9 cellular contexts compared by ENCODE assay signal in the genomic region with DNA sequence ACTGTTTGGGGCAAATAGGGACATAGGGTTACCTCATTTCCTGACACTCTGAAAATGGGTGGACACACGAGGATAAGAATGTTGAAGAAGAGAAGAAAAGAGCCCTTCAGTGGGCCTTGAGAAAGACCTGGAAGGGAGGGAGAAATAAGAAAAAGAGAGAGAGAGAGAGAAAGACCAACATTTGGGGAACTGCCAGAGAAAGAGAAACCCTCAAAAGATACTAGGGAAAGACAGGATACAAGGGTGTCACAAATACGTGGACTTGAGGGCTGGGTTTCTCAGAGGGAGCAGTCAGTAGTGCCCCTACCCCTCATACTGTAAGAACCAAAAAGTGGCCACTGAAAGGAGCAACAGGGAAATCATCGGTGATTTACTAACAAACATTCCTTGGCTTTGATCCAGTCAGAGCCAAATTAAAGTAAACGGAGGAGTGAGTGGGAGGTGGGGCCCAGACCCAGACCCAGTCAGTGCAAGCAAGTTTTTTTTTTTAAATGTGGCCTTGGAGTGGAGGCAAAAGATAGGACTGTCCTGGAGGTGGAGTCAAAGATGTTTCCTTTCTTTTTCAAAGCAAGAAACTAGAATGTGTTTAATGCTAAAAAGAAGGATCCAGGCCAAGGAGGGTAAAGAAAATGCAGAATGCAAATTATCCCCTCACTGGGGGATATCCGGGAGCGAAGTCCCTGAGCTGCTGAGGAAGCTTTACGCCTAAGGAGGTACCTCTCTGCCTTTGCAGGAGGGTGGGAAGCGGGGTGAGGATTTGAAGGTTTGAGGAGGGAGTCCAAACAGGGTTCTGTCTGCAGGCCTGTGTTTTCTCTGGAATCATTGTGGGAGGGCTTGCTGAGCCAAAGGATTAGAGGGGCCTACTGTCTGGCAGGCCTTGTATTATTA.
DNase-seq lines count a peak whose midpoint lies in the region; ATAC-seq and TF ChIP-seq lines count a peak whose summit lies in the region.
"Had no signal": no experiment of that assay in that cellular context is flagged by ENCODE, and none has a peak within 500 bp of the region (broad histone marks: within the 10 kb centered on the region; RNA-seq: fewer than 3 reads in every experiment).

No MANE protein-coding gene starts in this region.

- H3K27ac Mint-ChIP-seq in endothelial cell (ENCODE audit: unreplicated experiment), result peak overlapping the region; percentile 94

- ATAC-seq in left lung, result no peak

- H3K9me3 Mint-ChIP-seq in endothelial cell (ENCODE audit: unreplicated experiment), result no peaks in the 10 kb centered on the region

- H2AFZ ChIP-seq in OCI-LY3 (ENCODE audit: low read depth, low read length), result peak overlapping the region; percentile 57
- peak overlapping the region; percentile 6 for H2AFZ ChIP-seq in neuron (ENCODE audit: low read depth, low read length)

- DNase-seq in Daoy (ENCODE audit: low read depth), result peak; percentile 31
- DNase-seq in endothelial cell (ENCODE audit: low spot score), result peak; percentile 26
- no peak for DNase-seq in NOMO-1 treated with dmso at 0.1 percent for 144 hours (lab: John Stamatoyannopoulos, UW; ENCODE audit: unreplicated experiment)
- DNase-seq in kidney glomerular epithelial cell (lab: John Stamatoyannopoulos, UW), result no peak
- no peak for DNase-seq in NCI-H1048 (lab: John Stamatoyannopoulos, UW)
- no peak for DNase-seq in left lung

- H3K27ac ChIP-seq in OCI-LY3 (ENCODE audit: low read length) (peak overlapping the region; percentile 52), left lung (peak overlapping the region in 1 of 2 donors; percentile 53)
- H3K27ac ChIP-seq: epithelial cell of prostate had no signal

- H3K27me3 ChIP-seq in OCI-LY3 (ENCODE audit: low read depth, low read length) (no peaks in the 10 kb centered on the region), neuron (ENCODE audit: insufficient read depth, low read length) (no peaks in the 10 kb centered on the region), left lung (no peaks in the 10 kb centered on the region)

- peak overlapping the region; percentile 41 for H3K9ac ChIP-seq in OCI-LY3 (ENCODE audit: low read length)

- H3K4me3 ChIP-seq in OCI-LY3 (ENCODE audit: low read length), result peak overlapping the region; percentile 48
- no peak overlapping the region for H3K4me3 ChIP-seq in neuron (ENCODE audit: low read length)
- H3K4me3 ChIP-seq in left lung, result no peak overlapping the region

- H3K4me1 ChIP-seq in OCI-LY3 (ENCODE audit: low read length), result peaks cover 32% of the 10 kb centered on the region
- no peaks in the 10 kb centered on the region for H3K4me1 ChIP-seq in neuron (ENCODE audit: insufficient read depth, low read length)
- peaks cover 4 to 33% of the 10 kb centered on the region in 2 donors for H3K4me1 ChIP-seq in left lung

- TF ChIP-seq CTCF in OCI-LY3 (IDR thresholded peaks at IDR 0.05; ENCODE audit: low read depth, low read length) (no peak), endothelial cell (IDR thresholded peaks at IDR 0.05; ENCODE audit: unreplicated experiment) (no peak), left lung (IDR thresholded peaks at IDR 0.05) (no peak)

- H3K36me3 Mint-ChIP-seq in endothelial cell (ENCODE audit: low read depth, unreplicated experiment), result peaks cover 6% of the 10 kb centered on the region

- H3K9me3 ChIP-seq in OCI-LY3 (ENCODE audit: insufficient read depth, low read length) (no peaks in the 10 kb centered on the region), neuron (ENCODE audit: low read length) (no peaks in the 10 kb centered on the region), left lung (no peaks in the 10 kb centered on the region)

- H3K36me3 ChIP-seq in OCI-LY3 (replicated peaks; ENCODE audit: low read depth, low read length), result peaks cover 9% of the 10 kb centered on the region
- no peaks in the 10 kb centered on the region for H3K36me3 ChIP-seq in neuron (ENCODE audit: insufficient read depth, low read length)
- no peaks in the 10 kb centered on the region for H3K36me3 ChIP-seq in left lung

- no peaks in the 10 kb centered on the region for H4K20me1 ChIP-seq in OCI-LY3 (ENCODE audit: insufficient read depth, low read length)

- intact Hi-C loops in left lung (cut with DNase I), result no loop called here

- H3K4me3 Mint-ChIP-seq in endothelial cell (ENCODE audit: unreplicated experiment), result peak overlapping the region; percentile 17

- peaks cover 2% of the 10 kb centered on the region for H3K27me3 Mint-ChIP-seq in endothelial cell (ENCODE audit: unreplicated experiment)

- H3K4me1 Mint-ChIP-seq in endothelial cell (ENCODE audit: unreplicated experiment), result peaks cover 30% of the 10 kb centered on the region

- peak overlapping the region; percentile 64 for H3K4me2 ChIP-seq in OCI-LY3 (ENCODE audit: low read length)

- H3K79me2 ChIP-seq in OCI-LY3 (ENCODE audit: low read length), result peaks cover 17% of the 10 kb centered on the region; the same call in 1 of the 2 replicates

Comparison
In these comparisons a context has a peak if more than half of its experiments do, and no peak if none do; other contexts are left out.
1. DNase-seq: peak in Daoy (single experiment) and endothelial cell (single experiment); none in NOMO-1 treated with dmso at 0.1 percent for 144 hours (single experiment), kidney glomerular epithelial cell (single experiment), NCI-H1048 (single experiment) and left lung (0 of 2).